In the genomic region with DNA sequence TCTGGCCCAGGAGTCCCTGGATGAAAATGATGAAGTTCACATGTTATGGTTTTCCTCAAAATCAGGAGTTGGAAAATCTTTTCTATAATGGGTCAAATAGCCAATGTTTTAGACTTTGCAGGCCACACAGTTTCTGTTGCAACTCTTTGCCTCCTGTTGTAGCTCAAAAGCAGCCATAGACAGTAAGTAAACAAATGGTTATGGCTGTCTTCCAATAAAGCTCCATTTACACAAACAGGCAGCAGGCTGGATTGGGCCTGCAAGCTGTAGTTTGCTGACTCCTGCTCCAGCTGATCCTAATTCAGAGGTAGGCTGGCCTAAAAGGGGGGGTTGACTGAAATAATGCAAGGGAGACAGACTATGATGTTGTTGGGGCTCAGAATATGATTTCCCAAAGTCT, we compare ENCODE assay signal across 10 cellular contexts. TPM values are rescaled to one million over a fixed set of nuclear protein-coding genes. Genes with fewer than 3 reads are reported as not detected.
A peak's percentile ranks its signal among the peaks of the same experiment; 100 is the strongest.
DNase-seq lines count a peak whose midpoint lies in the region; ATAC-seq and TF ChIP-seq lines count a peak whose summit lies in the region.
"Had no signal": no experiment of that assay in that cellular context is flagged by ENCODE, and none has a peak within 500 bp of the region (broad histone marks: within the 10 kb centered on the region; RNA-seq: fewer than 3 reads in every experiment).

No MANE protein-coding gene starts in this region.

- TF ChIP-seq RAD21 in liver (IDR thresholded peaks at IDR 0.05) = peak; percentile 56 to 58

- intact Hi-C loops in left ventricle myocardium superior (cut with micrococcal nuclease) (no loop called here), cardiac septum (cut with DNase I) (no loop called here), ascending aorta (cut with DNase I) (loop anchor here (5.0 kb wide), 1 partner anchor 67 kb away; no protein-coding TSS in a partner anchor)

- H3K4me3 ChIP-seq in ascending aorta = no peak overlapping the region
- H3K4me3 ChIP-seq in liver (ENCODE audit: low read depth in 1 of 3, low read length in 3 of 3) = no peak overlapping the region
- H3K4me3 ChIP-seq in WERI-Rb-1 (ENCODE audit: low read depth, low read length) = no peak overlapping the region
- H3K4me3 ChIP-seq: BLaER1 had no signal

- H3K27ac ChIP-seq in ascending aorta = peak overlapping the region; percentile 21 to 30
- H3K27ac ChIP-seq in liver (ENCODE audit: low read depth in 1 of 2, low read length in 2 of 2) = no peak overlapping the region
- H3K27ac ChIP-seq in WERI-Rb-1 = no peak overlapping the region
- H3K27ac ChIP-seq: BLaER1 had no signal

- ATAC-seq in left ventricle myocardium superior (peak; percentile 40), HG03432 (IDR thresholded peaks at IDR 0.05; ENCODE audit: unreplicated experiment) (no peak)

- POLR2A ChIA-PET in GM10248 (lab: Yijun Ruan, JAX) = no interaction called here

- no peak for TF ChIP-seq CTCF in ascending aorta (IDR thresholded peaks at IDR 0.05)
- no peak for TF ChIP-seq CTCF in liver (IDR thresholded peaks at IDR 0.05; ENCODE audit: low read depth, low read length, missing input control)
- TF ChIP-seq CTCF in GM10248 (IDR thresholded peaks at IDR 0.05; ENCODE audit: control extremely low read depth, extremely low read depth, low read depth, missing control alignments) = no peak
- TF ChIP-seq CTCF in WERI-Rb-1 (IDR thresholded peaks at IDR 0.05; ENCODE audit: low read depth, low read length) = no peak

- no peak for DNase-seq in left ventricle myocardium superior
- no peak for DNase-seq in cardiac septum (ENCODE audit: low spot score)
- DNase-seq in ascending aorta (ENCODE audit: low spot score in 2 of 2) = no peak
- no peak for DNase-seq in GM10248 (ENCODE audit: extremely low spot score)
- DNase-seq in activated CD4-positive, alpha-beta T cell treated with anti-CD3 and anti-CD28 coated beads, Interleukin-2, amount 50 U/mL, for 1 hour = no peak
- DNase-seq in WERI-Rb-1 = no peak

- H3K9me3 ChIP-seq in ascending aorta (no peaks in the 10 kb centered on the region), liver (ENCODE audit: control insufficient read depth in 4 of 4, low read length in 3 of 4) (no peaks in the 10 kb centered on the region), WERI-Rb-1 (ENCODE audit: severe bottlenecking) (no peaks in the 10 kb centered on the region)
- H3K9me3 ChIP-seq: BLaER1 had no signal

- H3K36me3 ChIP-seq in ascending aorta (no peaks in the 10 kb centered on the region), liver (ENCODE audit: control insufficient read depth in 4 of 4, insufficient read depth in 3 of 4, low read depth in 1 of 4, low read length in 3 of 4) (no peaks in the 10 kb centered on the region), WERI-Rb-1 (no peaks in the 10 kb centered on the region)
- H3K36me3 ChIP-seq: BLaER1 had no signal

- no peak overlapping the region for H3K9ac ChIP-seq in liver (ENCODE audit: low read depth in 1 of 2, low read length in 2 of 2)
- H3K9ac ChIP-seq: BLaER1 had no signal

- no peaks in the 10 kb centered on the region for H3K27me3 ChIP-seq in ascending aorta
- no peaks in the 10 kb centered on the region for H3K27me3 ChIP-seq in liver (ENCODE audit: control insufficient read depth in 4 of 4, insufficient read depth in 4 of 4, low read length in 3 of 4)
- no peaks in the 10 kb centered on the region for H3K27me3 ChIP-seq in WERI-Rb-1 (ENCODE audit: insufficient read depth, low read depth, severe bottlenecking)
- H3K27me3 ChIP-seq: BLaER1 had no signal

- H3K4me1 ChIP-seq in ascending aorta (peaks cover 4 to 17% of the 10 kb centered on the region in 2 donors), liver (ENCODE audit: control insufficient read depth in 4 of 4, insufficient read depth in 4 of 4, low read length in 3 of 4) (peaks cover 2 to 21% (median 13%) of the 10 kb centered on the region in 4 donors)

- CTCF ChIA-PET in GM10248 (lab: Yijun Ruan, JAX) = interaction anchor here (1.0 kb wide), 1 partner anchor 26 kb away, joined by 3 read pairs; no protein-coding TSS in a partner anchor

TF ChIP-seq in liver, 16 proteins besides CTCF, POLR2A, EP300 and RAD21:
- TF ChIP-seq FOXA1 (IDR thresholded peaks at IDR 0.05) (peak; percentile 75), EGR1 (IDR thresholded peaks at IDR 0.05; ENCODE audit: low read depth in 2 of 2) (no peak), YY1 (IDR thresholded peaks at IDR 0.05) (peak; percentile 92), SP1 (IDR thresholded peaks at IDR 0.05) (peak; percentile 75), FOXA2 (IDR thresholded peaks at IDR 0.05) (peak; percentile 84), RXRA (IDR thresholded peaks at IDR 0.05) (peak; percentile 37 to 44), JUND (IDR thresholded peaks at IDR 0.05) (no peak), NR2F2 (IDR thresholded peaks at IDR 0.05) (peak; percentile 39), HNF4G (IDR thresholded peaks at IDR 0.05) (no peak), TAF1 (conservative IDR thresholded peaks at IDR 0.05) (no peak), HNF4A (conservative IDR thresholded peaks at IDR 0.05) (peak; percentile 4 to 43)
- TF ChIP-seq, protein P1, sequence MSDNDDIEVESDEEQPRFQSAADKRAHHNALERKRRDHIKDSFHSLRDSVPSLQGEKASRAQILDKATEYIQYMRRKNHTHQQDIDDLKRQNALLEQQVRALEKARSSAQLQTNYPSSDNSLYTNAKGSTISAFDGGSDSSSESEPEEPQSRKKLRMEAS (IDR thresholded peaks at IDR 0.05) = peak; percentile 25
- TF ChIP-seq, protein P2, sequence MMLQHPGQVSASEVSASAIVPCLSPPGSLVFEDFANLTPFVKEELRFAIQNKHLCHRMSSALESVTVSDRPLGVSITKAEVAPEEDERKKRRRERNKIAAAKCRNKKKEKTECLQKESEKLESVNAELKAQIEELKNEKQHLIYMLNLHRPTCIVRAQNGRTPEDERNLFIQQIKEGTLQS (IDR thresholded peaks at IDR 0.05) = no peak
- TF ChIP-seq, protein P3, sequence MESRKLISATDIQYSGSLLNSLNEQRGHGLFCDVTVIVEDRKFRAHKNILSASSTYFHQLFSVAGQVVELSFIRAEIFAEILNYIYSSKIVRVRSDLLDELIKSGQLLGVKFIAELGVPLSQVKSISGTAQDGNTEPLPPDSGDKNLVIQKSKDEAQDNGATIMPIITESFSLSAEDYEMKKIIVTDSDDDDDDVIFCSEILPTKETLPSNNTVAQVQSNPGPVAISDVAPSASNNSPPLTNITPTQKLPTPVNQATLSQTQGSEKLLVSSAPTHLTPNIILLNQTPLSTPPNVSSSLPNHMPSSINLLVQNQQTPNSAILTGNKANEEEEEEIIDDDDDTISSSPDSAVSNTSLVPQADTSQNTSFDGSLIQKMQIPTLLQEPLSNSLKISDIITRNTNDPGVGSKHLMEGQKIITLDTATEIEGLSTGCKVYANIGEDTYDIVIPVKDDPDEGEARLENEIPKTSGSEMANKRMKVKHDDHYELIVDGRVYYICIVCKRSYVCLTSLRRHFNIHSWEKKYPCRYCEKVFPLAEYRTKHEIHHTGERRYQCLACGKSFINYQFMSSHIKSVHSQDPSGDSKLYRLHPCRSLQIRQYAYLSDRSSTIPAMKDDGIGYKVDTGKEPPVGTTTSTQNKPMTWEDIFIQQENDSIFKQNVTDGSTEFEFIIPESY (IDR thresholded peaks at IDR 0.05) = no peak
- TF ChIP-seq, protein P4, sequence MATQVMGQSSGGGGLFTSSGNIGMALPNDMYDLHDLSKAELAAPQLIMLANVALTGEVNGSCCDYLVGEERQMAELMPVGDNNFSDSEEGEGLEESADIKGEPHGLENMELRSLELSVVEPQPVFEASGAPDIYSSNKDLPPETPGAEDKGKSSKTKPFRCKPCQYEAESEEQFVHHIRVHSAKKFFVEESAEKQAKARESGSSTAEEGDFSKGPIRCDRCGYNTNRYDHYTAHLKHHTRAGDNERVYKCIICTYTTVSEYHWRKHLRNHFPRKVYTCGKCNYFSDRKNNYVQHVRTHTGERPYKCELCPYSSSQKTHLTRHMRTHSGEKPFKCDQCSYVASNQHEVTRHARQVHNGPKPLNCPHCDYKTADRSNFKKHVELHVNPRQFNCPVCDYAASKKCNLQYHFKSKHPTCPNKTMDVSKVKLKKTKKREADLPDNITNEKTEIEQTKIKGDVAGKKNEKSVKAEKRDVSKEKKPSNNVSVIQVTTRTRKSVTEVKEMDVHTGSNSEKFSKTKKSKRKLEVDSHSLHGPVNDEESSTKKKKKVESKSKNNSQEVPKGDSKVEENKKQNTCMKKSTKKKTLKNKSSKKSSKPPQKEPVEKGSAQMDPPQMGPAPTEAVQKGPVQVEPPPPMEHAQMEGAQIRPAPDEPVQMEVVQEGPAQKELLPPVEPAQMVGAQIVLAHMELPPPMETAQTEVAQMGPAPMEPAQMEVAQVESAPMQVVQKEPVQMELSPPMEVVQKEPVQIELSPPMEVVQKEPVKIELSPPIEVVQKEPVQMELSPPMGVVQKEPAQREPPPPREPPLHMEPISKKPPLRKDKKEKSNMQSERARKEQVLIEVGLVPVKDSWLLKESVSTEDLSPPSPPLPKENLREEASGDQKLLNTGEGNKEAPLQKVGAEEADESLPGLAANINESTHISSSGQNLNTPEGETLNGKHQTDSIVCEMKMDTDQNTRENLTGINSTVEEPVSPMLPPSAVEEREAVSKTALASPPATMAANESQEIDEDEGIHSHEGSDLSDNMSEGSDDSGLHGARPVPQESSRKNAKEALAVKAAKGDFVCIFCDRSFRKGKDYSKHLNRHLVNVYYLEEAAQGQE (IDR thresholded peaks at IDR 0.05) = no peak
TF ChIP-seq in liver: peak in this region for 8.

RNA-seq across cellular contexts. Expression of a gene that starts 33.0 kb away (rescaled TPM):
- total RNA-seq in left ventricle myocardium superior = 1.6 TPM
- total RNA-seq in cardiac septum = 2.0 TPM
- total RNA-seq in ascending aorta = 2.0 TPM
- 1 to 10 TPM; 1.6 to 2.0 TPM for total RNA-seq in liver
- under 1 TPM; 0.14 to 0.23 TPM for polyA plus RNA-seq in liver
- total RNA-seq: activated CD8-positive, alpha-beta memory T cell treated with anti-CD3 and anti-CD28 coated beads for 36 hours had no signal

Comparison
In these comparisons a context has a peak if more than half of its experiments do, and no peak if none do; other contexts are left out.
1. H3K27ac ChIP-seq: peak in ascending aorta (2 of 2); none in liver (0 of 2) and WERI-Rb-1 (single experiment).